8 cellular contexts compared by ENCODE assay signal in genomic region chr15:56732881-56733130, GRCh38. TPM values are rescaled to one million over a fixed set of nuclear protein-coding genes. Genes with fewer than 3 reads are reported as not detected.
DNase-seq lines count a peak whose midpoint lies in the region; ATAC-seq, FAIRE-seq and TF ChIP-seq lines count a peak whose summit lies in the region.

No MANE protein-coding gene starts in this region.

- H3K36me3 ChIP-seq in right atrium auricular region (no peaks in the 10 kb centered on the region), keratinocyte (ENCODE audit: control insufficient read depth in 2 of 2, extremely low read depth in 1 of 2, insufficient read depth in 2 of 2, low read length in 2 of 2) (peaks cover 0 to 2% of the 10 kb centered on the region in 2 experiments)

- H3K4me3 ChIP-seq in right atrium auricular region, result peak overlapping the region; percentile 67 to 68
- H3K4me3 ChIP-seq in keratinocyte (ENCODE audit: control insufficient read depth in 2 of 3, extremely low read depth in 1 of 3, insufficient read depth in 2 of 3, low read depth in 1 of 3, low read length in 3 of 3), result peak overlapping the region; percentile 58 to 84 (median 83)

- dilution Hi-C loops in keratinocyte (cut with MboI; ENCODE audit: extremely low pct_ligation_motif_present, low sequenced_read_pairs), result no loop called here

- H3K9ac ChIP-seq in keratinocyte (ENCODE audit: control insufficient read depth, extremely low read depth, insufficient read depth, low read length), result peak overlapping the region; percentile 89

- H2AFZ ChIP-seq in keratinocyte (ENCODE audit: control insufficient read depth, low read length), result peak overlapping the region; percentile 95

- peaks cover 7 to 25% of the 10 kb centered on the region in 2 donors for H3K36me3 Mint-ChIP-seq in activated naive CD4-positive, alpha-beta T cell treated with anti-CD3 and anti-CD28 coated beads, Interleukin-2, amount 50 U/mL, for 72 hours

- H3K27ac ChIP-seq in right atrium auricular region (peak overlapping the region; percentile 95 to 99), keratinocyte (ENCODE audit: control insufficient read depth, insufficient read depth, low read length) (peak overlapping the region; percentile 85), substantia nigra (ENCODE audit: low read depth, low read length, poor library complexity, severe bottlenecking) (peak overlapping the region; percentile 94)

- peak overlapping the region; percentile 98 to 99 for H3K27ac Mint-ChIP-seq in activated naive CD4-positive, alpha-beta T cell treated with anti-CD3 and anti-CD28 coated beads, Interleukin-2, amount 50 U/mL, for 72 hours

- H3K9me3 Mint-ChIP-seq in activated naive CD4-positive, alpha-beta T cell treated with anti-CD3 and anti-CD28 coated beads, Interleukin-2, amount 50 U/mL, for 72 hours, result no peaks in the 10 kb centered on the region

- H3K27me3 ChIP-seq in right atrium auricular region (no peaks in the 10 kb centered on the region), keratinocyte (ENCODE audit: control insufficient read depth, extremely low read depth, insufficient read depth, low read length) (no peaks in the 10 kb centered on the region)

- peaks cover 0 to 51% of the 10 kb centered on the region in 2 donors for H3K4me1 ChIP-seq in right atrium auricular region
- peaks cover 19% of the 10 kb centered on the region for H3K4me1 ChIP-seq in keratinocyte (ENCODE audit: control insufficient read depth, extremely low read depth, insufficient read depth, low read length)

- DNase-seq in right atrium auricular region (ENCODE audit: low spot score) (peak; percentile 68), cardiac septum (ENCODE audit: low spot score) (no peak), keratinocyte (ENCODE audit: low read depth, low spot score) (no peak), substantia nigra (lab: John Stamatoyannopoulos, UW) (peak in 15 of 49 donors; percentile 44 to 86 (median 62)), UCSD-AML1 (lab: John Stamatoyannopoulos, UW; ENCODE audit: unreplicated experiment) (no peak), DMS79 (lab: John Stamatoyannopoulos, UW) (no peak), SKM-1 treated with dmso at 0.1 percent for 144 hours (lab: John Stamatoyannopoulos, UW; ENCODE audit: unreplicated experiment) (no peak)
- no peak for DNase-seq in activated naive CD4-positive, alpha-beta T cell treated with anti-CD3 and anti-CD28 coated beads, Interleukin-2, amount 50 U/mL, for 72 hours (ENCODE audit: low spot score in 2 of 2)

- H3K9me3 ChIP-seq in right atrium auricular region, result peaks cover 0 to 8% of the 10 kb centered on the region in 2 donors
- no peaks in the 10 kb centered on the region for H3K9me3 ChIP-seq in keratinocyte (ENCODE audit: control insufficient read depth, low read depth, low read length)

- H3K9me1 ChIP-seq in keratinocyte (ENCODE audit: control insufficient read depth, extremely low read depth, insufficient read depth, low read length), result no peaks in the 10 kb centered on the region

- H3K4me2 ChIP-seq in keratinocyte (ENCODE audit: control insufficient read depth, extremely low read depth, insufficient read depth, low read depth, low read length), result peak overlapping the region; percentile 96

- TF ChIP-seq CTCF in right atrium auricular region (IDR thresholded peaks at IDR 0.05) (no peak), keratinocyte (optimal IDR thresholded peaks at IDR 0.05 in 1 of 3, IDR thresholded peaks at IDR 0.05 in 1 of 3, conservative IDR thresholded peaks at IDR 0.05 in 1 of 3; ENCODE audit: extremely low read depth in 1 of 3, insufficient read depth in 2 of 3, low read length in 3 of 3) (no peak)

- no peak for ATAC-seq in activated naive CD4-positive, alpha-beta T cell treated with anti-CD3 and anti-CD28 coated beads, Interleukin-2, amount 50 U/mL, for 72 hours

- intact Hi-C loops in cardiac septum (cut with DNase I), result loop anchor here (1.0 to 10.0 kb wide), 2 partner anchors 152 to 185 kb away; partner anchors contain the start of gene TCF12

- FAIRE-seq in keratinocyte (lab: Jason Lieb, UNC), result no peak

- peaks cover 34% of the 10 kb centered on the region for H3K79me2 ChIP-seq in keratinocyte (ENCODE audit: control insufficient read depth, insufficient read depth, low read length)

- H4K20me1 ChIP-seq in keratinocyte (ENCODE audit: control insufficient read depth, extremely low read depth, insufficient read depth, low read length), result no peaks in the 10 kb centered on the region

RNA-seq across cellular contexts. Expression of gene ZNF280D, which starts 0.5 kb away (rescaled TPM):
- total RNA-seq in right atrium auricular region (10 to 100 TPM; 18.4 to 20.2 TPM), cardiac septum (34.7 TPM)
- 10 to 100 TPM in 1 of 2 donors, 1 to 10 TPM in 1; 6.7 to 17.6 TPM for total RNA-seq in activated naive CD4-positive, alpha-beta T cell treated with anti-CD3 and anti-CD28 coated beads, Interleukin-2, amount 50 U/mL, for 72 hours
- 4.0 to 8.7 TPM (median 4.0 TPM) in 3 replicates for polyA plus RNA-seq in keratinocyte
- polyA plus RNA-seq in keratinocyte (2011; ENCODE audit: low read depth), result 10.5 TPM
- 2.2 and 4.7 TPM in 2 replicates for polyA plus RNA-seq in keratinocyte (2011; cell fraction: cytosol; rRNA removed)
- 7.9 and 11.8 TPM in 2 replicates for polyA plus RNA-seq in keratinocyte (2011; cell fraction: nucleus; rRNA removed)
- 3.5 and 5.7 TPM in 2 replicates for polyA plus RNA-seq in keratinocyte (2012; ENCODE audit: low replicate concordance)
- 1.4 to 10.7 TPM (median 8.9 TPM) in 3 replicates for polyA minus RNA-seq in keratinocyte
- 4.4 TPM for polyA minus RNA-seq in keratinocyte (2011; cell fraction: cytosol; rRNA and poly(A)+ RNA removed)
- 10.3 and 21.6 TPM in 2 replicates for polyA minus RNA-seq in keratinocyte (2011; cell fraction: nucleus; rRNA and poly(A)+ RNA removed)
